Comparison of ENCODE assay signal across 19 cellular contexts in genomic region chr19:10018786-10019185, GRCh38. TPM values are rescaled to one million over a fixed set of nuclear protein-coding genes. Genes with fewer than 3 reads are reported as not detected.
DNase-seq lines count a peak whose midpoint lies in the region; ATAC-seq and TF ChIP-seq lines count a peak whose summit lies in the region.
"Had no signal": no experiment of that assay in that cellular context is flagged by ENCODE, and none has a peak within 500 bp of the region (broad histone marks: within the 10 kb centered on the region; RNA-seq: fewer than 3 reads in every experiment).

No MANE protein-coding gene starts in this region.

- no peak for DNase-seq in activated naive CD8-positive, alpha-beta T cell treated with anti-CD3 and anti-CD28 coated beads, Interleukin-2, amount 50 U/mL, for 24 hours
- DNase-seq in activated naive CD8-positive, alpha-beta T cell treated with anti-CD3 and anti-CD28 coated beads for 36 hours: no peak
- DNase-seq in H7: peak; percentile 16
- DNase-seq in chondrocyte (ENCODE audit: low spot score): peak; percentile 39
- peak; percentile 81 for DNase-seq in osteoblast (ENCODE audit: insufficient read length, low spot score, missing footprints)
- DNase-seq in activated T-helper 2 cell treated with anti-CD3 and anti-CD28 coated beads, Interferon-gamma antibody, Interleukin-2, Interleukin-4, amounts not matched to agents 10 μg/mL and 5 μg/mL and 100 μg/mL, durations not matched to agents 14 hours and 24 hours and 36 hours (ENCODE audit: low spot score): no peak
- no peak for DNase-seq in AG20443 (ENCODE audit: low spot score)
- DNase-seq in cerebellar nuclear complex (lab: John Stamatoyannopoulos, UW): no peak
- DNase-seq: AML-193; CD4-positive, alpha-beta T cell; DMS79 treated with DMSO at 0.1 percent for 48 hours had no signal

- peaks cover 24% of the 10 kb centered on the region for H3K27me3 Mint-ChIP-seq in activated naive CD8-positive, alpha-beta T cell treated with anti-CD3 and anti-CD28 coated beads, Interleukin-2, amount 50 U/mL, for 24 hours
- H3K27me3 Mint-ChIP-seq in activated naive CD8-positive, alpha-beta T cell treated with anti-CD3 and anti-CD28 coated beads for 36 hours: peaks cover 17% of the 10 kb centered on the region
- H3K27me3 Mint-ChIP-seq in chondrocyte (ENCODE audit: low read depth): peaks cover under 1% of the 10 kb centered on the region
- peaks cover 2% of the 10 kb centered on the region for H3K27me3 Mint-ChIP-seq in activated T-helper 2 cell treated with anti-CD3 and anti-CD28 coated beads, Interferon-gamma antibody, Interleukin-2, Interleukin-4, amounts not matched to agents 10 μg/mL and 5 μg/mL and 100 μg/mL, durations not matched to agents 14 hours and 24 hours and 36 hours (ENCODE audit: low read depth)

- H3K4me3 ChIP-seq in H7 (ENCODE audit: insufficient read depth, low read depth, low read length) (no peak overlapping the region), osteoblast (ENCODE audit: insufficient read depth, low read length) (no peak overlapping the region)
- H3K4me3 ChIP-seq: A549, GM12878, GM23338, K562 had no signal

- no peak overlapping the region for H2AFZ ChIP-seq in osteoblast (ENCODE audit: low read length)
- H2AFZ ChIP-seq: GM23338 had no signal

- H3K27ac ChIP-seq in osteoblast (ENCODE audit: low read depth, low read length): peak overlapping the region; percentile 79
- H3K27ac ChIP-seq: 22Rv1, A549, C4-2B had no signal

- peaks cover 6% of the 10 kb centered on the region for H3K4me1 Mint-ChIP-seq in activated naive CD8-positive, alpha-beta T cell treated with anti-CD3 and anti-CD28 coated beads, Interleukin-2, amount 50 U/mL, for 24 hours
- no peaks in the 10 kb centered on the region for H3K4me1 Mint-ChIP-seq in activated naive CD8-positive, alpha-beta T cell treated with anti-CD3 and anti-CD28 coated beads for 36 hours
- peaks cover 5% of the 10 kb centered on the region for H3K4me1 Mint-ChIP-seq in chondrocyte (ENCODE audit: low read depth)
- H3K4me1 Mint-ChIP-seq in activated T-helper 2 cell treated with anti-CD3 and anti-CD28 coated beads, Interferon-gamma antibody, Interleukin-2, Interleukin-4, amounts not matched to agents 10 μg/mL and 5 μg/mL and 100 μg/mL, durations not matched to agents 14 hours and 24 hours and 36 hours (ENCODE audit: low read depth): peaks cover 3% of the 10 kb centered on the region
- H3K4me1 Mint-ChIP-seq: GM23338 had no signal

- peak; percentile 36 for ATAC-seq in activated naive CD8-positive, alpha-beta T cell treated with anti-CD3 and anti-CD28 coated beads, Interleukin-2, amount 50 U/mL, for 24 hours
- ATAC-seq: A549, GM12878, GM23338, HCT116, K562 had no signal

- no peak overlapping the region for H3K4me3 Mint-ChIP-seq in activated naive CD8-positive, alpha-beta T cell treated with anti-CD3 and anti-CD28 coated beads, Interleukin-2, amount 50 U/mL, for 24 hours
- H3K4me3 Mint-ChIP-seq in activated naive CD8-positive, alpha-beta T cell treated with anti-CD3 and anti-CD28 coated beads for 36 hours: no peak overlapping the region
- H3K4me3 Mint-ChIP-seq in chondrocyte (ENCODE audit: unreplicated experiment): no peak overlapping the region
- H3K4me3 Mint-ChIP-seq in activated T-helper 2 cell treated with anti-CD3 and anti-CD28 coated beads, Interferon-gamma antibody, Interleukin-2, Interleukin-4, amounts not matched to agents 10 μg/mL and 5 μg/mL and 100 μg/mL, durations not matched to agents 14 hours and 24 hours and 36 hours (ENCODE audit: low read depth): no peak overlapping the region
- H3K4me3 Mint-ChIP-seq: CD4-positive, alpha-beta T cell; GM23338 had no signal

- H3K27ac Mint-ChIP-seq in activated naive CD8-positive, alpha-beta T cell treated with anti-CD3 and anti-CD28 coated beads, Interleukin-2, amount 50 U/mL, for 24 hours: no peak overlapping the region
- H3K27ac Mint-ChIP-seq in activated naive CD8-positive, alpha-beta T cell treated with anti-CD3 and anti-CD28 coated beads for 36 hours: no peak overlapping the region
- no peak overlapping the region for H3K27ac Mint-ChIP-seq in chondrocyte (ENCODE audit: unreplicated experiment)
- no peak overlapping the region for H3K27ac Mint-ChIP-seq in activated T-helper 2 cell treated with anti-CD3 and anti-CD28 coated beads, Interferon-gamma antibody, Interleukin-2, Interleukin-4, amounts not matched to agents 10 μg/mL and 5 μg/mL and 100 μg/mL, durations not matched to agents 14 hours and 24 hours and 36 hours
- H3K27ac Mint-ChIP-seq: CD4-positive, alpha-beta T cell; GM23338 had no signal

- H3K27me3 ChIP-seq in H7 (ENCODE audit: control insufficient read depth, insufficient read depth, low read length): no peaks in the 10 kb centered on the region; the same call in 1 of the 2 replicates
- H3K27me3 ChIP-seq in osteoblast (ENCODE audit: insufficient read depth, low read length): no peaks in the 10 kb centered on the region

- H4K20me1 ChIP-seq in osteoblast (ENCODE audit: insufficient read depth, low read length): no peaks in the 10 kb centered on the region

- H3K36me3 ChIP-seq in H7 (replicated peaks; ENCODE audit: control insufficient read depth, insufficient read depth, low read length) (no peaks in the 10 kb centered on the region), osteoblast (ENCODE audit: insufficient read depth, low read length) (no peaks in the 10 kb centered on the region)

- H3K36me3 Mint-ChIP-seq in activated naive CD8-positive, alpha-beta T cell treated with anti-CD3 and anti-CD28 coated beads, Interleukin-2, amount 50 U/mL, for 24 hours (ENCODE audit: low read depth): no peaks in the 10 kb centered on the region
- H3K36me3 Mint-ChIP-seq in activated naive CD8-positive, alpha-beta T cell treated with anti-CD3 and anti-CD28 coated beads for 36 hours: no peaks in the 10 kb centered on the region
- no peaks in the 10 kb centered on the region for H3K36me3 Mint-ChIP-seq in chondrocyte (ENCODE audit: low read depth)
- no peaks in the 10 kb centered on the region for H3K36me3 Mint-ChIP-seq in activated T-helper 2 cell treated with anti-CD3 and anti-CD28 coated beads, Interferon-gamma antibody, Interleukin-2, Interleukin-4, amounts not matched to agents 10 μg/mL and 5 μg/mL and 100 μg/mL, durations not matched to agents 14 hours and 24 hours and 36 hours (ENCODE audit: low read depth)

- peaks cover 8% of the 10 kb centered on the region for H3K4me1 ChIP-seq in osteoblast (ENCODE audit: insufficient read depth, low read length)
- H3K4me1 ChIP-seq: A549 had no signal

- no peaks in the 10 kb centered on the region for H3K79me2 ChIP-seq in osteoblast (ENCODE audit: insufficient read depth, low read length)

- H3K9me3 ChIP-seq in osteoblast (ENCODE audit: low read depth, low read length): no peaks in the 10 kb centered on the region
- H3K9me3 ChIP-seq: A549 had no signal

- H3K4me2 ChIP-seq in osteoblast (ENCODE audit: insufficient read depth, low read length): peak overlapping the region; percentile 9
- H3K4me2 ChIP-seq: A549, GM23338 had no signal

- H3K9me3 Mint-ChIP-seq in activated naive CD8-positive, alpha-beta T cell treated with anti-CD3 and anti-CD28 coated beads, Interleukin-2, amount 50 U/mL, for 24 hours: no peaks in the 10 kb centered on the region
- H3K9me3 Mint-ChIP-seq in activated naive CD8-positive, alpha-beta T cell treated with anti-CD3 and anti-CD28 coated beads for 36 hours: no peaks in the 10 kb centered on the region
- no peaks in the 10 kb centered on the region for H3K9me3 Mint-ChIP-seq in chondrocyte (ENCODE audit: low read depth)
- no peaks in the 10 kb centered on the region for H3K9me3 Mint-ChIP-seq in activated T-helper 2 cell treated with anti-CD3 and anti-CD28 coated beads, Interferon-gamma antibody, Interleukin-2, Interleukin-4, amounts not matched to agents 10 μg/mL and 5 μg/mL and 100 μg/mL, durations not matched to agents 14 hours and 24 hours and 36 hours
- H3K9me3 Mint-ChIP-seq: CD4-positive, alpha-beta T cell; GM23338 had no signal

- TF ChIP-seq CTCF in chondrocyte (IDR thresholded peaks at IDR 0.05): no peak
- no peak for TF ChIP-seq CTCF in osteoblast (IDR thresholded peaks at IDR 0.05; ENCODE audit: extremely low read depth, low read depth, low read length)

- intact Hi-C loops in activated T-helper 2 cell treated with anti-CD3 and anti-CD28 coated beads, Interferon-gamma antibody, Interleukin-2, Interleukin-4, amounts not matched to agents 10 μg/mL and 5 μg/mL and 100 μg/mL, durations not matched to agents 14 hours and 24 hours and 36 hours (cut with micrococcal nuclease): no loop called here

RNA-seq across cellular contexts. Expression of gene RDH8, which starts 5.5 kb away (rescaled TPM):
- total RNA-seq in activated naive CD8-positive, alpha-beta T cell treated with anti-CD3 and anti-CD28 coated beads for 36 hours: not detected
- not detected in 2 replicates for total RNA-seq in H7 (2014; rRNA removed; shearing (Covaris generic))
- total RNA-seq in chondrocyte (not detected in 3 replicates), osteoblast (not detected in 2 replicates)
- total RNA-seq in activated T-helper 2 cell treated with anti-CD3 and anti-CD28 coated beads, Interferon-gamma antibody, Interleukin-2, Interleukin-4, amounts not matched to agents 10 μg/mL and 5 μg/mL and 100 μg/mL, durations not matched to agents 14 hours and 24 hours and 36 hours: not detected in 2 replicates
- total RNA-seq: CD4-positive, alpha-beta T cell; G401; GM12878; GM23338; K562 had no signal

RNA-seq across cellular contexts. Expression of gene COL5A3, which starts 8.5 kb away (rescaled TPM):
- under 1 TPM in 1 of 2 experiments, not detected in 1; 0.04 TPM for total RNA-seq in activated naive CD8-positive, alpha-beta T cell treated with anti-CD3 and anti-CD28 coated beads for 36 hours
- total RNA-seq in H7 (2014; rRNA removed; shearing (Covaris generic)): 0.62 and 1.4 TPM in 2 replicates
- 24.8 to 65.9 TPM (median 63.6 TPM) in 3 replicates for total RNA-seq in chondrocyte
- total RNA-seq in osteoblast: 9.1 and 14.8 TPM in 2 replicates
- total RNA-seq in activated T-helper 2 cell treated with anti-CD3 and anti-CD28 coated beads, Interferon-gamma antibody, Interleukin-2, Interleukin-4, amounts not matched to agents 10 μg/mL and 5 μg/mL and 100 μg/mL, durations not matched to agents 14 hours and 24 hours and 36 hours: 0.80 and 0.87 TPM in 2 replicates
- total RNA-seq: G401 had no signal

Comparison
In these comparisons a context has a peak if more than half of its experiments do, and no peak if none do; other contexts are left out.
1. DNase-seq: peak in H7 (single experiment), chondrocyte (single experiment) and osteoblast (single experiment); none in activated naive CD8-positive, alpha-beta T cell treated with anti-CD3 and anti-CD28 coated beads, Interleukin-2, amount 50 U/mL, for 24 hours (single experiment), activated naive CD8-positive, alpha-beta T cell treated with anti-CD3 and anti-CD28 coated beads for 36 hours (single experiment), activated T-helper 2 cell treated with anti-CD3 and anti-CD28 coated beads, Interferon-gamma antibody, Interleukin-2, Interleukin-4, amounts not matched to agents 10 μg/mL and 5 μg/mL and 100 μg/mL, durations not matched to agents 14 hours and 24 hours and 36 hours (single experiment), AG20443 (single experiment) and cerebellar nuclear complex (0 of 2).